1 cellular context compared by ENCODE assay signal in genomic region chr22:39090426-39091064, GRCh38.
TF ChIP-seq lines count a peak whose summit lies in the region.

No MANE protein-coding gene starts in this region.

TF ChIP-seq in IMR-90, 13 proteins besides CTCF, POLR2A, EP300 and RAD21 (continued from another document):
- TF ChIP-seq RCOR1 (IDR thresholded peaks at IDR 0.05; ENCODE audit: insufficient replicate concordance, low read length) (no peak), RFX5 (IDR thresholded peaks at IDR 0.05; ENCODE audit: low read depth, low read length) (no peak), MAZ (IDR thresholded peaks at IDR 0.05; ENCODE audit: borderline replicate concordance, low read depth, low read length) (no peak), MXI1 (IDR thresholded peaks at IDR 0.05; ENCODE audit: borderline replicate concordance, low read depth, low read length) (no peak), BHLHE40 (IDR thresholded peaks at IDR 0.05; ENCODE audit: low read depth, low read length) (no peak), CEBPB (IDR thresholded peaks at IDR 0.05; ENCODE audit: low read depth, low read length) (no peak), ELK1 (IDR thresholded peaks at IDR 0.05; ENCODE audit: borderline replicate concordance, low read depth, low read length) (no peak), USF2 (IDR thresholded peaks at IDR 0.05; ENCODE audit: low read depth, low read length) (no peak)
